In the genomic region with DNA sequence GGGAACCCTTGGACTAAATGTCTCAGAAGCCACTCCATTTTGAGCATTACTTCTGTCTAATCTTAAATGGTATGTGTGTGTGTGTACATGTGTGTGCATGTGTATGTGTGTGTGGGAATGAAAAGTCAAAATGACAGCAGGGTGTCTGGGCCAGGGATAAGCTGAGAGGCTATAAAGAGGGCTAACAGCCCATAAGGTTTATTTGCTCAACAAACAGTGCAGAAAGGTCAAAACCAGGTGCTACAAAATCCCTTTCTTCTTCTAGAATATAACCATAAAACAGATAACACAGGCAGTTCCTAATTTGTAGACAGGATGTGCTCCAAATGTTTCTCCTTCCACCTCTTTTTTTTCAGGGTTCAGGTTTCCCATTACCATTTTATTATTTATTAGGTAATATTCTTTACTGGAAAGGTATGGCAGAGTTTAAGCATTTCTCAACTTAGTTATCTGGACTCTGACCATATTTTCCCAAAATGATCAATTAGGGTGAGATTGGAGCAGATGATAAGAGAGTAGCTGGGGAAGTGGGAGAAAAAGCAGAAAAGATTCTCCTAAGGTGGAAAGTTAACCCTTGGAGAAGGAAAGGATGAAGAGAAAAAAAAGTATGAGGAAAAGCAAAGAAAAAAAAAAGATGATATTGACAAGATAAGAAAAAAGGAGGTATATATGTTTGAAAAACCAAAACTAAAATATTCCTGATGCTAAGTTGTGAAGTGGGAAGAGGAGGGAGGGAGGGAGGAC, we compare ENCODE assay signal across 10 cellular contexts. TPM values are rescaled to one million over a fixed set of nuclear protein-coding genes. Genes with fewer than 3 reads are reported as not detected.
A peak's percentile ranks its signal among the peaks of the same experiment; 100 is the strongest.
DNase-seq lines count a peak whose midpoint lies in the region; ATAC-seq and TF ChIP-seq lines count a peak whose summit lies in the region.
"Had no signal": no experiment of that assay in that cellular context is flagged by ENCODE, and none has a peak within 500 bp of the region (broad histone marks: within the 10 kb centered on the region; RNA-seq: fewer than 3 reads in every experiment).

No MANE protein-coding gene starts in this region.

- CTCF ChIA-PET in PC-3 (lab: Charles Lee), result no interaction called here

- TF ChIP-seq RAD21 in liver (IDR thresholded peaks at IDR 0.05), result peak; percentile 25 to 32

- H3K9ac ChIP-seq in PC-3 (ENCODE audit: low read length) (no peak overlapping the region), liver (ENCODE audit: low read depth in 1 of 2, low read length in 2 of 2) (peak overlapping the region in 1 of 2 donors; percentile 0)

- TF ChIP-seq POLR2A in heart left ventricle (IDR thresholded peaks at IDR 0.05) (no peak), upper lobe of left lung (IDR thresholded peaks at IDR 0.05) (no peak)

- H4K20me1 ChIP-seq in PC-3 (ENCODE audit: low read length), result no peaks in the 10 kb centered on the region; the same call in 1 of the 2 replicates

- H3K9me3 ChIP-seq in heart left ventricle, result no peaks in the 10 kb centered on the region
- H3K9me3 ChIP-seq in PC-3 (ENCODE audit: low read length), result no peaks in the 10 kb centered on the region
- H3K9me3 ChIP-seq in liver (ENCODE audit: control insufficient read depth in 4 of 4, low read length in 3 of 4), result no peaks in the 10 kb centered on the region
- H3K9me3 ChIP-seq in upper lobe of left lung, result no peaks in the 10 kb centered on the region
- H3K9me3 ChIP-seq: psoas muscle had no signal

- H3K79me2 ChIP-seq in PC-3 (ENCODE audit: low read length), result peaks cover 23% of the 10 kb centered on the region

- ATAC-seq in heart left ventricle (no peak), left cardiac atrium (no peak), PC-3 (no peak), upper lobe of left lung (ENCODE audit: low FRiP score in 2 of 2) (no peak)

- H3K4me2 ChIP-seq in PC-3 (ENCODE audit: low read length), result peak overlapping the region; percentile 46; the same call in 1 of the 2 replicates

- no peak overlapping the region for H2AFZ ChIP-seq in PC-3 (ENCODE audit: low read length)

- peaks cover 22 to 86% (median 70%) of the 10 kb centered on the region in 12 donors for H3K4me1 ChIP-seq in heart left ventricle
- H3K4me1 ChIP-seq in PC-3 (ENCODE audit: insufficient read depth, low read length), result peaks cover 34% of the 10 kb centered on the region
- peaks cover 25 to 70% (median 65%) of the 10 kb centered on the region in 4 donors for H3K4me1 ChIP-seq in liver (ENCODE audit: control insufficient read depth in 4 of 4, insufficient read depth in 4 of 4, low read length in 3 of 4)
- peaks cover 47 to 61% (median 53%) of the 10 kb centered on the region in 4 donors for H3K4me1 ChIP-seq in upper lobe of left lung

- BruUV-seq in PC-3 (replicated peaks; lab: Mats Ljungman, UMichigan), result no TSS peak

- H3F3A ChIP-seq in PC-3 (ENCODE audit: low read length, unreplicated experiment), result no peaks in the 10 kb centered on the region

- TF ChIP-seq CTCF in heart left ventricle (IDR thresholded peaks at IDR 0.05) (no peak), PC-3 (conservative IDR thresholded peaks at IDR 0.05; ENCODE audit: low read depth, low read length) (no peak), liver (IDR thresholded peaks at IDR 0.05; ENCODE audit: low read depth, low read length, missing input control) (no peak), upper lobe of left lung (IDR thresholded peaks at IDR 0.05) (no peak), GM20000 (IDR thresholded peaks at IDR 0.05; ENCODE audit: extremely low read depth, missing control alignments) (no peak)

- H3K36me3 ChIP-seq in heart left ventricle (peaks cover 0 to 86% (median 72%) of the 10 kb centered on the region in 9 donors), PC-3 (ENCODE audit: low read depth, low read length) (peaks cover 13% of the 10 kb centered on the region), liver (ENCODE audit: control insufficient read depth in 4 of 4, insufficient read depth in 3 of 4, low read depth in 1 of 4, low read length in 3 of 4) (peaks cover 6 to 45% (median 34%) of the 10 kb centered on the region in 4 donors), upper lobe of left lung (peaks cover 3 to 86% (median 45%) of the 10 kb centered on the region in 4 donors)

- no peak for DNase-seq in heart left ventricle
- no peak for DNase-seq in left cardiac atrium
- DNase-seq in PC-3, result no peak
- DNase-seq in upper lobe of left lung, result no peak
- no peak for DNase-seq in hippocampal formation (lab: John Stamatoyannopoulos, UW)
- no peak for DNase-seq in GM20000 (ENCODE audit: low spot score)
- DNase-seq in activated CD8-positive, alpha-beta memory T cell treated with anti-CD3 and anti-CD28 coated beads, Interleukin-2, amount 50 U/mL, for 48 hours, result no peak
- DNase-seq: NCI-H187, psoas muscle had no signal

- H3K27me3 ChIP-seq in heart left ventricle, result no peaks in the 10 kb centered on the region
- no peaks in the 10 kb centered on the region for H3K27me3 ChIP-seq in PC-3 (ENCODE audit: low read length)
- no peaks in the 10 kb centered on the region for H3K27me3 ChIP-seq in liver (ENCODE audit: control insufficient read depth in 4 of 4, insufficient read depth in 4 of 4, low read length in 3 of 4)
- no peaks in the 10 kb centered on the region for H3K27me3 ChIP-seq in upper lobe of left lung

- no peaks in the 10 kb centered on the region for H3K9me2 ChIP-seq in PC-3 (replicated peaks; ENCODE audit: low read length)

- intact Hi-C loops in heart left ventricle (cut with DNase I), result loop anchor here in 3 of 10 donors (5.0 kb wide), 2 partner anchors 36 to 91 kb away; partner anchors contain the start of gene B4GALT1 (in 3 of the 3)
- intact Hi-C loops in left cardiac atrium (cut with DNase I), result no loop called here
- intact Hi-C loops in PC-3 (cut with micrococcal nuclease), result loop anchor here (5.0 kb wide), 1 partner anchor 36 kb away; the partner anchor contains the start of gene B4GALT1

- TF ChIP-seq EP300 in upper lobe of left lung (IDR thresholded peaks at IDR 0.05), result no peak

- peak overlapping the region in 7 of 12 donors; percentile 3 to 43 (median 30) for H3K27ac ChIP-seq in heart left ventricle
- peak overlapping the region; percentile 16; the same call in 1 of the 2 replicates for H3K27ac ChIP-seq in PC-3 (ENCODE audit: low read length)
- peak overlapping the region; percentile 64 to 71 for H3K27ac ChIP-seq in liver (ENCODE audit: low read depth in 1 of 2, low read length in 2 of 2)
- peak overlapping the region in 3 of 4 donors; percentile 51 to 70 (median 64) for H3K27ac ChIP-seq in upper lobe of left lung

- no peak overlapping the region for H3K4me3 ChIP-seq in heart left ventricle
- H3K4me3 ChIP-seq in PC-3 (ENCODE audit: low read length), result no peak overlapping the region
- no peak overlapping the region for H3K4me3 ChIP-seq in liver (ENCODE audit: low read depth in 1 of 3, low read length in 3 of 3)
- H3K4me3 ChIP-seq in upper lobe of left lung, result no peak overlapping the region
- H3K4me3 ChIP-seq: psoas muscle had no signal

- POLR2A ChIA-PET in PC-3 (lab: Charles Lee; ENCODE audit: unreplicated experiment), result interaction anchor here (0.5 to 0.6 kb wide), 2 partner anchors 14 to 218 kb away, joined by 3 to 6 read pairs; no protein-coding TSS in a partner anchor

TF ChIP-seq in liver, 16 proteins besides CTCF, POLR2A, EP300 and RAD21 (continues in another document):
- TF ChIP-seq RXRA (IDR thresholded peaks at IDR 0.05) (peak; percentile 86 to 87), REST (IDR thresholded peaks at IDR 0.05) (peak; percentile 14), YY1 (IDR thresholded peaks at IDR 0.05) (peak; percentile 71), NR2F2 (IDR thresholded peaks at IDR 0.05) (peak; percentile 18), HNF4G (IDR thresholded peaks at IDR 0.05) (peak; percentile 63), TAF1 (conservative IDR thresholded peaks at IDR 0.05) (no peak)

RNA-seq across cellular contexts. Expression of gene B4GALT1, which starts 35.5 kb away (rescaled TPM):
- 10 to 100 TPM; 27.4 to 73.3 (median 44.8) TPM for total RNA-seq in heart left ventricle
- polyA plus RNA-seq in heart left ventricle, result 10 to 100 TPM; 10.6 to 37.2 TPM
- total RNA-seq in left cardiac atrium, result 100 to 1,000 TPM in 1 of 2 donors, 10 to 100 TPM in 1; 49.5 to 107 TPM
- 14.8 and 23.1 TPM in 2 replicates for total RNA-seq in PC-3 (2014; rRNA removed)
- total RNA-seq in liver, result 10 to 100 TPM; 27.3 to 58.1 TPM
- 10 to 100 TPM; 25.9 to 59.8 TPM for polyA plus RNA-seq in liver
- total RNA-seq in upper lobe of left lung, result 10 to 100 TPM; 26.2 to 83.3 (median 70.8) TPM

RNA-seq across cellular contexts. Expression of gene SMU1, which starts 55.2 kb away (rescaled TPM):
- total RNA-seq in heart left ventricle, result 10 to 100 TPM; 11.5 to 19.4 (median 15.8) TPM
- polyA plus RNA-seq in heart left ventricle, result 10 to 100 TPM in 1 of 2 donors, 1 to 10 TPM in 1; 6.7 to 12.3 TPM
- 10 to 100 TPM; 14.2 to 16.7 TPM for total RNA-seq in left cardiac atrium
- 17.4 and 17.6 TPM in 2 replicates for total RNA-seq in PC-3 (2014; rRNA removed)
- total RNA-seq in liver, result 10 to 100 TPM; 12.3 to 14.2 TPM
- 1 to 10 TPM; 5.3 to 6.7 TPM for polyA plus RNA-seq in liver
- 10 to 100 TPM in 4 of 6 donors, 1 to 10 TPM in 2; 7.9 to 19.8 (median 17.2) TPM for total RNA-seq in upper lobe of left lung

Comparison
In these comparisons a context has a peak if more than half of its experiments do, and no peak if none do; other contexts are left out.
1. H3K27ac ChIP-seq: peak in every context shown above with its lines; median percentile 68 in liver; 64 in upper lobe of left lung; 30 in heart left ventricle; 16 in PC-3.